ENCODE assay signal across 8 cellular contexts in genomic region chr17:47821424-47822379, GRCh38. TPM values are rescaled to one million over a fixed set of nuclear protein-coding genes. Genes with fewer than 3 reads are reported as not detected.
DNase-seq lines count a peak whose midpoint lies in the region; ATAC-seq and TF ChIP-seq lines count a peak whose summit lies in the region.

TSS of gene OSBPL7 (minus strand) at chr17:47821794. CDS start at chr17:47820278, 1,516 bp downstream.

- peak within 1 kb of the TSS; percentile 94 for H3K4me3 Mint-ChIP-seq in activated CD8-positive, alpha-beta T cell treated with anti-CD3 and anti-CD28 coated beads for 36 hours

- H3K27me3 Mint-ChIP-seq in activated CD8-positive, alpha-beta T cell treated with anti-CD3 and anti-CD28 coated beads for 36 hours, result no peaks in the 10 kb centered on the region

- peaks cover 21% of the 10 kb centered on the region for H3K36me3 Mint-ChIP-seq in activated CD8-positive, alpha-beta T cell treated with anti-CD3 and anti-CD28 coated beads for 36 hours (ENCODE audit: low read depth)

- peak within 1 kb of the TSS; percentile 77 for H3K4me3 ChIP-seq in AG10803 (ENCODE audit: low read length)

- 0 out of 2 replicates have a peak, but pooled peaks have one; percentile 2 for TF ChIP-seq CTCF in AG10803 (conservative IDR thresholded peaks at IDR 0.05; ENCODE audit: low read length)
- no peak for TF ChIP-seq CTCF in activated CD8-positive, alpha-beta T cell treated with anti-CD3 and anti-CD28 coated beads for 36 hours (IDR thresholded peaks at IDR 0.05)

- intact Hi-C loops in activated CD8-positive, alpha-beta T cell treated with anti-CD3 and anti-CD28 coated beads for 36 hours (cut with micrococcal nuclease), result no loop called here

- ATAC-seq in GM19043 (IDR thresholded peaks at IDR 0.05; ENCODE audit: low read depth, unreplicated experiment) (peak; percentile 88), HG03565 (IDR thresholded peaks at IDR 0.05; ENCODE audit: unreplicated experiment) (peak; percentile 71)
- ATAC-seq in activated CD8-positive, alpha-beta T cell treated with anti-CD3 and anti-CD28 coated beads for 36 hours, result peak; percentile 99

- peak within 1 kb of the TSS; percentile 84 for H3K27ac Mint-ChIP-seq in activated CD8-positive, alpha-beta T cell treated with anti-CD3 and anti-CD28 coated beads for 36 hours

- CTCF ChIA-PET in activated CD8-positive, alpha-beta T cell treated with anti-CD3 and anti-CD28 coated beads for 36 hours (lab: Charles Lee), result interaction anchor here (0.8 to 2.3 kb wide), 8 partner anchors 9 to 214 kb away, joined by 3 to 7 read pairs (median 4); partner anchors contain the start of genes LRRC46, MRPL10 and SCRN2

- POLR2A ChIA-PET in activated CD8-positive, alpha-beta T cell treated with anti-CD3 and anti-CD28 coated beads for 36 hours (lab: Charles Lee), result interaction anchor here (1.4 to 1.9 kb wide), 2 partner anchors 9 to 83 kb away, joined by 4 to 9 read pairs; partner anchors contain the start of genes LRRC46 and MRPL10

- DNase-seq in AG10803 (ENCODE audit: low read depth) (peak; percentile 74), NCI-H82 treated with DMSO at 0.1 percent for 48 hours (lab: John Stamatoyannopoulos, UW; ENCODE audit: unreplicated experiment) (peak; percentile 75), medulla oblongata (ENCODE audit: extremely low spot score) (peak; percentile 83)
- DNase-seq in activated CD8-positive, alpha-beta T cell treated with anti-CD3 and anti-CD28 coated beads for 36 hours, result peak; percentile 86
- DNase-seq in effector CD8-positive, alpha-beta T cell (lab: John Stamatoyannopoulos, UW), result peak; percentile 44
- DNase-seq in stimulated activated CD8-positive, alpha-beta memory T cell treated with anti-CD3 and anti-CD28 coated beads, Interleukin-12 subunit alpha, Interleukin-12 subunit beta, amount 100 ng/mL, for 1 hour (ENCODE audit: low read depth), result peak; percentile 67

- no peaks in the 10 kb centered on the region for H3K9me3 Mint-ChIP-seq in activated CD8-positive, alpha-beta T cell treated with anti-CD3 and anti-CD28 coated beads for 36 hours

- peaks cover 22% of the 10 kb centered on the region for H3K4me1 Mint-ChIP-seq in activated CD8-positive, alpha-beta T cell treated with anti-CD3 and anti-CD28 coated beads for 36 hours (ENCODE audit: low read depth)

RNA-seq across cellular contexts. Expression of gene OSBPL7, which starts in this region (rescaled TPM):
- 10 to 100 TPM; 18.0 to 19.8 TPM for total RNA-seq in activated CD8-positive, alpha-beta T cell treated with anti-CD3 and anti-CD28 coated beads for 36 hours

Comparison
In these comparisons a context has a peak if more than half of its experiments do, and no peak if none do; other contexts are left out.
1. Peak in every context shown above with its lines: DNase-seq, ATAC-seq and H3K4me3 ChIP-seq.